Comparison of ENCODE assay signal across 21 cellular contexts in the genomic region with DNA sequence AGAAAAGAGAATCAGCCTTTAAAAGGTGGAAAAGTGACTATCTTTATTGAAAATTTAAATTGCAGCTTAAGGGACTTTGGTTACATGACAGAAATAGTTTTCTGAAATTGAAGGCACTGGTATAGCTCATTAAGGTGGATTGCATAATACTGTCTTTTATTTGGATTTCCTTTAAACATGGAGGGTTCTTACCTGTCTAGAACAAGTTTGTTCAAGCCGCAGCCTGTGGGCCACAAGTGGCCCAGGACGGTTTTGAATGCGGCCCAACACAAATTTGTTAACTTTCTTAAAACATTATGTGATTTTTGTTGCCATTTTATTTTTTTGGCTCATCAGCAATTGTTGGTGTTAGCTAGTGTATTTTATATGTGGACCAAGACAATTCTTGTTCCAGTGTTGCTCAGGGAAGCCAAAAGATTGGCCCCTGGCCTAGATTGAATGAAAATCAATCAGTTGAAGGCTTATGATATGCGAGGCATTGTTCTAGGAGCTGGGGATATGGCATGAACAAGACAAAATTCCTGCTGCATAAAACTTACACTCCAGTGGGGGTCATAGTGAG.
"Had no signal": no experiment of that assay in that cellular context is flagged by ENCODE, and none has a peak within 500 bp of the region (broad histone marks: within the 10 kb centered on the region; RNA-seq: fewer than 3 reads in every experiment).

No MANE protein-coding gene starts in this region.

- H2AFZ ChIP-seq: neural progenitor cell had no signal

- H3K27me3 ChIP-seq: heart left ventricle, neural progenitor cell, right atrium auricular region, tibial nerve had no signal

- H3K9me3 Mint-ChIP-seq: activated naive CD4-positive, alpha-beta T cell treated with anti-CD3 and anti-CD28 coated beads, Interleukin-2, amount 10 ng/mL, durations not matched to agents 7 days and 5 days; activated naive CD8-positive, alpha-beta T cell treated with anti-CD3 and anti-CD28 coated beads, Interleukin-2, amount 50 U/mL, for 24 hours; dendritic cell treated with granulocyte-macrophage colony-stimulating factor and Interleukin-4, amounts not matched to agents 40 ng/mL and 50 ng/mL, for 4 days; mesothelial cell of epicardium; naive thymus-derived CD8-positive, alpha-beta T cell; neural progenitor cell had no signal

- H3K27ac Mint-ChIP-seq: activated naive CD4-positive, alpha-beta T cell treated with anti-CD3 and anti-CD28 coated beads, Interleukin-2, amount 10 ng/mL, durations not matched to agents 7 days and 5 days; activated naive CD8-positive, alpha-beta T cell treated with anti-CD3 and anti-CD28 coated beads, Interleukin-2, amount 50 U/mL, for 24 hours; dendritic cell treated with granulocyte-macrophage colony-stimulating factor and Interleukin-4, amounts not matched to agents 40 ng/mL and 50 ng/mL, for 4 days; progenitor cell of endocrine pancreas had no signal

- H3K4me2 ChIP-seq: neural progenitor cell had no signal

- H3K27me3 Mint-ChIP-seq: activated naive CD4-positive, alpha-beta T cell treated with anti-CD3 and anti-CD28 coated beads, Interleukin-2, amount 10 ng/mL, durations not matched to agents 7 days and 5 days; activated naive CD8-positive, alpha-beta T cell treated with anti-CD3 and anti-CD28 coated beads, Interleukin-2, amount 50 U/mL, for 24 hours; dendritic cell treated with granulocyte-macrophage colony-stimulating factor and Interleukin-4, amounts not matched to agents 40 ng/mL and 50 ng/mL, for 4 days; naive thymus-derived CD8-positive, alpha-beta T cell; progenitor cell of endocrine pancreas had no signal

- ATAC-seq: activated naive CD8-positive, alpha-beta T cell treated with anti-CD3 and anti-CD28 coated beads, Interleukin-2, amount 50 U/mL, for 24 hours; heart left ventricle; left colon; naive thymus-derived CD8-positive, alpha-beta T cell; stimulated activated naive CD8-positive, alpha-beta T cell treated with anti-CD3 and anti-CD28 coated beads, Interleukin-15, Interleukin-2, amounts not matched to agents 100 U/mL and 50 U/mL, for 24 hours had no signal

- H3K4me1 Mint-ChIP-seq: mesothelial cell of epicardium had no signal

- DNase-seq: activated CD4-positive, alpha-beta T cell treated with anti-CD3 and anti-CD28 coated beads for 1 hour; activated CD4-positive, alpha-beta T cell treated with anti-CD3 and anti-CD28 coated beads, Interleukin-2, amount 50 U/mL, for 4 hours; activated naive CD4-positive, alpha-beta T cell treated with anti-CD3 and anti-CD28 coated beads, Interleukin-2, amount 10 ng/mL, durations not matched to agents 7 days and 5 days; activated naive CD8-positive, alpha-beta T cell treated with anti-CD3 and anti-CD28 coated beads, Interleukin-2, amount 50 U/mL, for 24 hours; activated T-cell treated with anti-CD3 and anti-CD28 coated beads, Interleukin-2, amount 50 U/mL, for 48 hours; effector CD8-positive, alpha-beta T cell; heart left ventricle; islet precursor cell; left colon; naive thymus-derived CD8-positive, alpha-beta T cell; stimulated activated CD4-positive, alpha-beta T cell treated with anti-CD3 and anti-CD28 coated beads, Interleukin-4, amount 100 ng/mL, for 24 hours; stimulated activated naive CD8-positive, alpha-beta T cell treated with anti-CD3 and anti-CD28 coated beads, Interleukin-15, Interleukin-2, amounts not matched to agents 100 U/mL and 50 U/mL, for 24 hours; substantia nigra; T-helper 9 cell had no signal

- H3K4me3 Mint-ChIP-seq: activated naive CD4-positive, alpha-beta T cell treated with anti-CD3 and anti-CD28 coated beads, Interleukin-2, amount 10 ng/mL, durations not matched to agents 7 days and 5 days; activated naive CD8-positive, alpha-beta T cell treated with anti-CD3 and anti-CD28 coated beads, Interleukin-2, amount 50 U/mL, for 24 hours; dendritic cell treated with granulocyte-macrophage colony-stimulating factor and Interleukin-4, amounts not matched to agents 40 ng/mL and 50 ng/mL, for 4 days; mesothelial cell of epicardium; naive thymus-derived CD8-positive, alpha-beta T cell; neural progenitor cell had no signal

- H3K9ac ChIP-seq: neural progenitor cell had no signal

- H3K36me3 ChIP-seq: neural progenitor cell had no signal

- H3K27ac ChIP-seq: neural progenitor cell, right atrium auricular region, tibial nerve had no signal

- FAIRE-seq: urothelium cell line had no signal

- H3K9me3 ChIP-seq: heart left ventricle, right atrium auricular region, tibial nerve had no signal

- H3K4me3 ChIP-seq: heart left ventricle, neural progenitor cell, right atrium auricular region, tibial nerve had no signal

- H3K4me1 ChIP-seq: neural progenitor cell had no signal
